In the genomic region with DNA sequence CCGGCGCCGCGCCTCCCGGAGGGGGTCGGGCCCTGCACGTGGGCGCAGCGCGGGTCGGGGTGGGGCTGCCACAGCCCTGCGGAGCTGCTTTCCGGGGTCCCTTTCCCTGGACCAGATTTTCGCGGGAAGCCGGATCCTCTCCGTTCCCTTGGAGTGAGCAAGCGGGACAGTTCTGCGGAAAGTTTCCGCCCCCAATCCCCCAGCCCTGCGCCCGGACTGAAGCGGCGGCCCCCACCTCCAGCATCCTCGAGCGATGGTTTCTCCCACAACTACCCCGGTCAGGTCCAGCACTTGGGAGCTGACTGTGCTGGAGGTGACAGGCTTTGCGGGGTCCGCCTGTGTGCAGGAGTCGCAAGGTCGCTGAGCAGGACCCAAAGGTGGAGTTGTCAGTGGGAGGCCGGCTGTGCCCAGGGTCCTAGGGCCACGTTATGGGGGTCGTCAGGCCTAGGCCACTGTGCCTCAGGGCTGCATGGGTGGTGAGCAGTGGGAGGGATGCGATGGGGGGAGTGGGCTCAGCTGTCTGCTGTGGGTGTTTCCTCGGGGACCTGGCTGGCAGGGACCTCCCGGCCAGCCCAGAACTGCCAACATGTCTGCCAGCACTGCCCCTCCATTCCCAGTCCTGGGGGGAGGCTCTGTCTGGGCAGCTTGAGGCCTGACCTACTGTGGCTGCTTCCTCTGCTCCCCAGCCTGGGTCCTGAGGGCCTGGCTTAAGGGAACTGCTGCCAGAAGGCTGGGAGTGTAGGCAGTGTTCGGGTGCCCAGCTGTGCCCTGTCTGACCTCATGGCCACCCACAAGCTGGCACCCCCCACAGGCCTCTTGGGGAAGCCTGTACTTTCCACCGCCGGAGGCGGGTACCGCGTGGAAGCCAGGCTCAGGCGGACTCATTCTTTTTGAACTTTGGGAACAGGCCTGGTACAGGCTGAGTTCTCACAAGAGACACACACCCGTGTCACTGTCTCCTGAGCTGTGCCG, we compare ENCODE assay signal across 9 cellular contexts. TPM values are rescaled to one million over a fixed set of nuclear protein-coding genes. Genes with fewer than 3 reads are reported as not detected.
A peak's percentile ranks its signal among the peaks of the same experiment; 100 is the strongest.
DNase-seq lines count a peak whose midpoint lies in the region; ATAC-seq, FAIRE-seq and TF ChIP-seq lines count a peak whose summit lies in the region.
"Had no signal": no experiment of that assay in that cellular context is flagged by ENCODE, and none has a peak within 500 bp of the region (broad histone marks: within the 10 kb centered on the region; RNA-seq: fewer than 3 reads in every experiment).

No MANE protein-coding gene starts in this region.

- H3K4me1 ChIP-seq in HAP-1 (peaks cover 26% of the 10 kb centered on the region), K562 (replicated peaks in 1 of 2; ENCODE audit: control insufficient read depth in 2 of 2, insufficient read depth in 2 of 2, low read length in 2 of 2) (peaks cover 39 to 54% of the 10 kb centered on the region in 2 experiments), iPS-15b (ENCODE audit: control insufficient read depth, insufficient read depth, low read length) (peaks cover 10% of the 10 kb centered on the region), sigmoid colon (peaks cover 0 to 86% (median 77%) of the 10 kb centered on the region in 4 donors)

- H2AFZ ChIP-seq in K562 (ENCODE audit: low read depth, low read length), result peak overlapping the region; percentile 66

- H3K27me3 ChIP-seq in HAP-1 (ENCODE audit: low read depth) (no peaks in the 10 kb centered on the region), K562 (ENCODE audit: control insufficient read depth in 2 of 2, insufficient read depth in 2 of 2, low read length in 2 of 2) (no peaks in the 10 kb centered on the region), iPS-15b (ENCODE audit: control insufficient read depth, insufficient read depth, low read length) (peaks cover 2% of the 10 kb centered on the region), sigmoid colon (no peaks in the 10 kb centered on the region)

- peak; percentile 22 for ATAC-seq in K562

- peak; percentile 55 for FAIRE-seq in GM12891 (lab: Jason Lieb, UNC)
- no peak for FAIRE-seq in K562 (lab: Jason Lieb, UNC)
- FAIRE-seq: endometrium had no signal

- TF ChIP-seq CTCF in K562 (IDR thresholded peaks at IDR 0.05 in 2 of 3, conservative IDR thresholded peaks at IDR 0.05 in 1 of 3; ENCODE audit: insufficient read depth in 2 of 3, low read depth in 1 of 3, low read length in 3 of 3), result no peak
- TF ChIP-seq CTCF in sigmoid colon (IDR thresholded peaks at IDR 0.05), result no peak

- no peaks in the 10 kb centered on the region for H3K9me3 ChIP-seq in HAP-1
- H3K9me3 ChIP-seq in K562 (replicated peaks; ENCODE audit: control insufficient read depth, insufficient read depth, low read depth, low read length), result no peaks in the 10 kb centered on the region
- H3K9me3 ChIP-seq in iPS-15b (ENCODE audit: control insufficient read depth, insufficient read depth, low read length), result no peaks in the 10 kb centered on the region
- H3K9me3 ChIP-seq in sigmoid colon, result no peaks in the 10 kb centered on the region

- no peaks in the 10 kb centered on the region for H4K20me1 ChIP-seq in K562 (replicated peaks; ENCODE audit: control insufficient read depth, insufficient read depth, low read length)

- no peak overlapping the region; the same call in 2 of the 3 replicates for H3K27ac ChIP-seq in K562 (ENCODE audit: extremely low read depth, low read depth, low read length)
- H3K27ac ChIP-seq in sigmoid colon, result peak overlapping the region; percentile 86 to 90 (median 87)

- H3K4me2 ChIP-seq in K562 (ENCODE audit: insufficient read depth, low read length), result peak overlapping the region; percentile 83

- 35% methylated on average over 21 of the region's 46 CpGs for WGBS in K562 (ENCODE audit: insufficient coverage, low coverage, missing lambda C conversion rate)
- 21 to 37% methylated on average over 46 of the region's 46 CpGs for WGBS in sigmoid colon, 2 donors

- peak overlapping the region; percentile 48 for H3K4me3 ChIP-seq in HAP-1
- H3K4me3 ChIP-seq in K562, result peak overlapping the region; percentile 65
- peak overlapping the region; percentile 75 for H3K4me3 ChIP-seq in iPS-15b (ENCODE audit: low read depth, low read length)
- peak overlapping the region; percentile 67 to 82 (median 78) for H3K4me3 ChIP-seq in sigmoid colon

- H3K9ac ChIP-seq in K562 (ENCODE audit: insufficient read depth in 1 of 2, low read depth in 2 of 2, low read length in 2 of 2) (peak overlapping the region; percentile 92 to 97; a peak in 3 of 4 replicates), iPS-15b (ENCODE audit: low read depth, low read length) (peak overlapping the region; percentile 24)

- H3K79me2 ChIP-seq in K562 (ENCODE audit: control insufficient read depth, insufficient read depth, low read length), result peaks cover 45% of the 10 kb centered on the region

- POLR2A ChIA-PET in K562 (lab: Yijun Ruan, JAX), result interaction anchor here (0.6 to 1.2 kb wide), 5 partner anchors 10 to 52 kb away, joined by 3 read pairs; partner anchors contain the start of gene DCPS

- peak; percentile 44 for DNase-seq in GM12891 (ENCODE audit: insufficient read length, low spot score)
- peak in 1 of 2 experiments; percentile 54 for DNase-seq in HAP-1 (ENCODE audit: low spot score in 2 of 2)
- DNase-seq in NOMO-1 treated with DMSO at 0.1 percent for 48 hours (lab: John Stamatoyannopoulos, UW; ENCODE audit: unreplicated experiment), result peak; percentile 21
- DNase-seq in K562 (ENCODE audit: extremely low read depth in 1 of 4, low spot score in 3 of 4), result peak in 2 of 4 experiments; percentile 50 to 52
- peak; percentile 80 for DNase-seq in sigmoid colon
- DNase-seq in RPMI8226, result no peak
- no peak for DNase-seq in activated effector memory CD4-positive, alpha-beta T cell treated with Interleukin-2 at 50 U/mL for 16 hours

- H3K36me3 ChIP-seq in HAP-1 (replicated peaks) (peaks cover 10% of the 10 kb centered on the region), K562 (ENCODE audit: control insufficient read depth, insufficient read depth, low read length) (peaks cover 15% of the 10 kb centered on the region), iPS-15b (ENCODE audit: control insufficient read depth, insufficient read depth, low read length) (peaks cover 3% of the 10 kb centered on the region), sigmoid colon (no peaks in the 10 kb centered on the region)

- in situ Hi-C loops in HAP-1 (cut with MboI; ENCODE audit: low sequenced_read_pairs), result no loop called here
- in situ Hi-C loops in K562 (cut with MboI), result no loop called here

- TF ChIP-seq POLR2A in GM12891 (IDR thresholded peaks at IDR 0.05; ENCODE audit: low read depth, low read length) (no peak), K562 (conservative IDR thresholded peaks at IDR 0.05) (no peak), sigmoid colon (IDR thresholded peaks at IDR 0.05) (no peak)

- intact Hi-C loops in K562 (cut with micrococcal nuclease), result loop anchor here (1.0 to 2.0 kb wide), 2 partner anchors 46 to 65 kb away; no protein-coding TSS in a partner anchor
- intact Hi-C loops in sigmoid colon (cut with DNase I), result loop anchor here (2.0 kb wide), 1 partner anchor 59 kb away; no protein-coding TSS in a partner anchor

- no TSS peak for BruUV-seq in K562 (replicated peaks; lab: Mats Ljungman, UMichigan)

- TF ChIP-seq EP300 in K562 (IDR thresholded peaks at IDR 0.05; ENCODE audit: low read length) (no peak), sigmoid colon (IDR thresholded peaks at IDR 0.05) (no peak)

- no peak for TF ChIP-seq RAD21 in K562 (CRISPR knock-in tag; conservative IDR thresholded peaks at IDR 0.05 in 1 of 2, IDR thresholded peaks at IDR 0.05 in 1 of 2)

- CTCF ChIA-PET in K562 (lab: Yijun Ruan, JAX; ENCODE audit: low intra/inter-chr PET ratio), result no interaction called here

- H3K9me1 ChIP-seq in K562 (ENCODE audit: control insufficient read depth, insufficient read depth, low read length), result no peaks in the 10 kb centered on the region

RNA-seq across cellular contexts. Expression of gene ST3GAL4, which starts 0.7 kb away (rescaled TPM):
- polyA plus RNA-seq in GM12891 (2012; ENCODE audit: low read depth, missing spikeins), result 3.5 TPM
- 11.3 and 26.5 TPM in 2 replicates for total RNA-seq in K562 (2011; cell fraction: chromatin; rRNA removed; ENCODE audit: low replicate concordance)
- total RNA-seq in K562 (2011; cell fraction: nucleolus; rRNA removed), result 24.2 and 25.7 TPM in 2 replicates
- total RNA-seq in K562 (2011; cell fraction: nucleoplasm; rRNA removed), result 22.4 and 23.4 TPM in 2 replicates
- total RNA-seq in K562 (2014; rRNA removed) (10.5 and 16.9 TPM in 2 replicates), K562 (2014; rRNA removed; fragmentation: Illumina TruSeq; extraction: Trizol) (6.2 and 8.2 TPM in 2 replicates), K562 (2015; rRNA removed; fragmentation: Illumina TruSeq; extraction: Trizol) (6.0 and 6.7 TPM in 2 replicates), K562 (2021) (13.7 and 15.2 TPM in 2 replicates), sigmoid colon (10 to 100 TPM; 43.1 to 69.2 (median 45.5) TPM)
- polyA plus RNA-seq in K562 (2011; rRNA removed) (10.7 and 15.4 TPM in 2 replicates), K562 (2014; fragmentation: Illumina TruSeq; extraction: Trizol) (17.8 and 22.9 TPM in 2 replicates), K562 (2014; fragmentation: Nextera tagmentation; extraction: Ambion mirVana) (under 1 TPM; 0.27 to 0.53 TPM), K562 (2014; rRNA removed) (13.8 and 16.7 TPM in 2 replicates), sigmoid colon (100 to 1,000 TPM; 211 to 336 (median 268) TPM)
- polyA plus RNA-seq in K562 (2011; cell fraction: cytosol; rRNA removed), result 12.8 and 18.7 TPM in 2 replicates
- 10.4 and 18.7 TPM in 2 replicates for polyA plus RNA-seq in K562 (2011; cell fraction: nucleus; rRNA removed)
- polyA plus RNA-seq in K562 (2012), result 8.2 and 14.5 TPM in 2 replicates
- 2.6 and 6.2 TPM in 2 replicates for polyA minus RNA-seq in K562 (2011; rRNA and poly(A)+ RNA removed)
- polyA minus RNA-seq in K562 (2011; cell fraction: cytosol; rRNA and poly(A)+ RNA removed), result 7.9 and 8.3 TPM in 2 replicates
- polyA minus RNA-seq in K562 (2011; cell fraction: nucleus; rRNA and poly(A)+ RNA removed), result 3.8 and 5.3 TPM in 2 replicates

RNA-seq across cellular contexts. Expression of gene DCPS, which starts 52.4 kb away (rescaled TPM):
- polyA plus RNA-seq in GM12891 (2012; ENCODE audit: low read depth, missing spikeins), result 45.3 TPM
- 5.6 and 9.2 TPM in 2 replicates for total RNA-seq in K562 (2011; cell fraction: chromatin; rRNA removed; ENCODE audit: low replicate concordance)
- total RNA-seq in K562 (2011; cell fraction: nucleolus; rRNA removed), result 11.2 and 12.0 TPM in 2 replicates
- 7.4 and 9.0 TPM in 2 replicates for total RNA-seq in K562 (2011; cell fraction: nucleoplasm; rRNA removed)
- total RNA-seq in K562 (2014; rRNA removed) (16.5 and 23.8 TPM in 2 replicates), K562 (2014; rRNA removed; fragmentation: Illumina TruSeq; extraction: Trizol) (10.8 and 11.1 TPM in 2 replicates), K562 (2015; rRNA removed; fragmentation: Illumina TruSeq; extraction: Trizol) (17.9 and 18.9 TPM in 2 replicates), K562 (2021) (23.0 and 24.6 TPM in 2 replicates), sigmoid colon (1 to 10 TPM; 7.6 to 10.0 (median 9.3) TPM)
- polyA plus RNA-seq in K562 (2011; rRNA removed) (16.8 and 25.9 TPM in 2 replicates), K562 (2014; fragmentation: Illumina TruSeq; extraction: Trizol) (37.2 and 38.1 TPM in 2 replicates), K562 (2014; fragmentation: Nextera tagmentation; extraction: Ambion mirVana) (10 to 100 TPM in 1 of 2 experiments, 1 to 10 TPM in 1; 8.7 to 17.8 TPM), K562 (2014; rRNA removed) (23.3 and 27.2 TPM in 2 replicates), sigmoid colon (10 to 100 TPM in 2 of 3 donors, 1 to 10 TPM in 1; 9.0 to 30.0 (median 15.0) TPM)
- 27.0 and 56.5 TPM in 2 replicates for polyA plus RNA-seq in K562 (2011; cell fraction: cytosol; rRNA removed)
- 7.1 and 12.9 TPM in 2 replicates for polyA plus RNA-seq in K562 (2011; cell fraction: nucleus; rRNA removed)
- polyA plus RNA-seq in K562 (2012), result 21.5 and 26.3 TPM in 2 replicates
- polyA minus RNA-seq in K562 (2011; rRNA and poly(A)+ RNA removed), result 6.6 and 12.8 TPM in 2 replicates
- 9.0 and 12.5 TPM in 2 replicates for polyA minus RNA-seq in K562 (2011; cell fraction: cytosol; rRNA and poly(A)+ RNA removed)
- 5.8 and 6.1 TPM in 2 replicates for polyA minus RNA-seq in K562 (2011; cell fraction: nucleus; rRNA and poly(A)+ RNA removed)

Comparison
In these comparisons a context has a peak if more than half of its experiments do, and no peak if none do; other contexts are left out.
1. DNase-seq: peak in GM12891 (single experiment), NOMO-1 treated with DMSO at 0.1 percent for 48 hours (single experiment) and sigmoid colon (single experiment); none in RPMI8226 (single experiment) and activated effector memory CD4-positive, alpha-beta T cell treated with Interleukin-2 at 50 U/mL for 16 hours (single experiment).
2. Peak in every context shown above with its lines, with median percentiles within 50 percentile points of each other: H3K4me3 ChIP-seq.